9 cellular contexts compared by ENCODE assay signal in genomic region chr1:41920658-41921057, GRCh38. TPM values are rescaled to one million over a fixed set of nuclear protein-coding genes. Genes with fewer than 3 reads are reported as not detected.
DNase-seq lines count a peak whose midpoint lies in the region; ATAC-seq, FAIRE-seq and TF ChIP-seq lines count a peak whose summit lies in the region.
"Had no signal": no experiment of that assay in that cellular context is flagged by ENCODE, and none has a peak within 500 bp of the region (broad histone marks: within the 10 kb centered on the region; RNA-seq: fewer than 3 reads in every experiment).

No MANE protein-coding gene starts in this region.

- H3K79me2 ChIP-seq in DND-41 (ENCODE audit: insufficient read depth, low read length) (peaks cover 76% of the 10 kb centered on the region), Loucy (ENCODE audit: insufficient read depth, low read length) (no peaks in the 10 kb centered on the region)

- peak overlapping the region; percentile 94 for H3K4me3 Mint-ChIP-seq in natural killer cell

- H3K4me1 ChIP-seq in DND-41 (ENCODE audit: insufficient read depth, low read length) (peaks cover 33% of the 10 kb centered on the region), Loucy (ENCODE audit: insufficient read depth, low read length, poor library complexity, severe bottlenecking) (peaks cover 46% of the 10 kb centered on the region), upper lobe of left lung (peaks cover 27 to 46% (median 34%) of the 10 kb centered on the region in 4 donors)
- H3K4me1 ChIP-seq: uterus had no signal

- peaks cover 7% of the 10 kb centered on the region; the same call in 1 of the 2 replicates for H3K36me3 ChIP-seq in DND-41 (ENCODE audit: insufficient read depth, low read length)
- no peaks in the 10 kb centered on the region for H3K36me3 ChIP-seq in Loucy (ENCODE audit: insufficient read depth, low read length)
- no peaks in the 10 kb centered on the region for H3K36me3 ChIP-seq in upper lobe of left lung
- H3K36me3 ChIP-seq: uterus had no signal

- no peak for TF ChIP-seq CTCF in DND-41 (IDR thresholded peaks at IDR 0.05; ENCODE audit: borderline replicate concordance, extremely low read depth, low read length, poor library complexity, severe bottlenecking)
- TF ChIP-seq CTCF in Loucy (conservative IDR thresholded peaks at IDR 0.05; ENCODE audit: low read length) = no peak
- no peak for TF ChIP-seq CTCF in natural killer cell (IDR thresholded peaks at IDR 0.05)
- no peak for TF ChIP-seq CTCF in D721Med (IDR thresholded peaks at IDR 0.05; ENCODE audit: insufficient read depth, missing control alignments)
- no peak for TF ChIP-seq CTCF in upper lobe of left lung (IDR thresholded peaks at IDR 0.05)

- TF ChIP-seq EP300 in upper lobe of left lung (IDR thresholded peaks at IDR 0.05) = no peak

- H3K9me3 Mint-ChIP-seq in natural killer cell = no peaks in the 10 kb centered on the region

- WGBS in upper lobe of left lung, 2 donors = 93 to 96% methylated on average over 2 of the region's 2 CpGs

- H3K27ac ChIP-seq in DND-41 (ENCODE audit: low read length) (peak overlapping the region; percentile 98), upper lobe of left lung (peak overlapping the region in 1 of 4 donors; percentile 40)
- H3K27ac ChIP-seq: uterus had no signal

- no peaks in the 10 kb centered on the region for H3K27me3 ChIP-seq in DND-41 (ENCODE audit: insufficient read depth, low read length, poor library complexity)
- H3K27me3 ChIP-seq in Loucy (ENCODE audit: insufficient read depth, low read length, poor library complexity, severe bottlenecking) = no peaks in the 10 kb centered on the region
- no peaks in the 10 kb centered on the region for H3K27me3 ChIP-seq in upper lobe of left lung
- H3K27me3 ChIP-seq: uterus had no signal

- 0 out of 2 replicates have a peak, but pooled peaks cover 8% of the 10 kb centered on the region for H4K20me1 ChIP-seq in DND-41 (ENCODE audit: insufficient read depth, low read length)
- H4K20me1 ChIP-seq in Loucy (ENCODE audit: insufficient read depth, low read length, poor library complexity, severe bottlenecking) = no peaks in the 10 kb centered on the region

- no peaks in the 10 kb centered on the region for H3K27me3 Mint-ChIP-seq in natural killer cell (ENCODE audit: low read depth in 2 of 2)

- H3K4me3 ChIP-seq in DND-41 (ENCODE audit: low read depth in 1 of 2, low read length in 2 of 2) (peak overlapping the region in 1 of 2 experiments; percentile 64; a peak in 1 of 4 replicates), Loucy (ENCODE audit: low read length, poor library complexity, severe bottlenecking) (no peak overlapping the region), upper lobe of left lung (no peak overlapping the region)
- H3K4me3 ChIP-seq: uterus had no signal

- H2AFZ ChIP-seq in DND-41 (ENCODE audit: low read depth, low read length) = no peak overlapping the region
- no peak overlapping the region for H2AFZ ChIP-seq in Loucy (ENCODE audit: low read length)

- intact Hi-C loops in natural killer cell (cut with micrococcal nuclease) = loop anchor here (1.0 kb wide), 1 partner anchor 32 kb away; no protein-coding TSS in a partner anchor

- H3K9me3 ChIP-seq in DND-41 (ENCODE audit: insufficient read depth, low read length, severe bottlenecking) (no peaks in the 10 kb centered on the region), Loucy (ENCODE audit: insufficient read depth, low read depth, low read length) (no peaks in the 10 kb centered on the region), upper lobe of left lung (no peaks in the 10 kb centered on the region)
- H3K9me3 ChIP-seq: uterus had no signal

- TF ChIP-seq POLR2A in upper lobe of left lung (IDR thresholded peaks at IDR 0.05) = no peak

- FAIRE-seq in D721Med (lab: Jason Lieb, UNC) = no peak

- H3K36me3 Mint-ChIP-seq in natural killer cell = no peaks in the 10 kb centered on the region

- no peak for DNase-seq in DND-41
- peak; percentile 48 for DNase-seq in amniotic epithelial cell (ENCODE audit: low read depth)
- DNase-seq in natural killer cell = no peak
- no peak for DNase-seq in D721Med (ENCODE audit: insufficient read length, low spot score)
- DNase-seq in upper lobe of left lung = no peak
- DNase-seq: NCI-H1417 treated with DMSO at 0.1 percent for 48 hours had no signal

- no peaks in the 10 kb centered on the region for H3F3A ChIP-seq in Loucy (ENCODE audit: low read depth)

- ATAC-seq in DND-41 (ENCODE audit: insufficient read depth, low read depth) (no peak), natural killer cell (peak in 1 of 3 donors; percentile 30), HG03175 (IDR thresholded peaks at IDR 0.05; ENCODE audit: unreplicated experiment) (no peak), upper lobe of left lung (ENCODE audit: low FRiP score in 2 of 2) (no peak)

- H3K9me2 ChIP-seq in Loucy (replicated peaks; ENCODE audit: low read depth, low read length) = no peaks in the 10 kb centered on the region

- H3K27ac Mint-ChIP-seq in natural killer cell = peak overlapping the region; percentile 93 to 95

- H3K4me2 ChIP-seq in DND-41 (ENCODE audit: insufficient read depth, low read length) (peak overlapping the region; percentile 98; the same call in 1 of the 2 replicates), Loucy (ENCODE audit: low read depth, low read length, poor library complexity, severe bottlenecking) (peak overlapping the region; percentile 96)

- peaks cover 61 to 63% of the 10 kb centered on the region in 2 donors for H3K4me1 Mint-ChIP-seq in natural killer cell

- peak overlapping the region; percentile 85; the same call in 1 of the 2 replicates for H3K9ac ChIP-seq in DND-41 (ENCODE audit: low read depth, low read length)
- H3K9ac ChIP-seq in Loucy (ENCODE audit: low read depth, low read length, poor library complexity, severe bottlenecking) = peak overlapping the region; percentile 14

RNA-seq across cellular contexts. Expression of gene HIVEP3, which starts 1.9 kb away (rescaled TPM):
- total RNA-seq in natural killer cell (10 to 100 TPM; 26.2 to 35.2 (median 29.8) TPM), upper lobe of left lung (10 to 100 TPM in 5 of 6 donors, 1 to 10 TPM in 1; 9.7 to 23.0 (median 11.6) TPM)
